In genomic region chr6:139657121-139657520, GRCh38 we compare ENCODE assay signal across 14 cellular contexts.
DNase-seq lines count a peak whose midpoint lies in the region; ATAC-seq and TF ChIP-seq lines count a peak whose summit lies in the region.
"Had no signal": no experiment of that assay in that cellular context is flagged by ENCODE, and none has a peak within 500 bp of the region (broad histone marks: within the 10 kb centered on the region; RNA-seq: fewer than 3 reads in every experiment).

No MANE protein-coding gene starts in this region.

- H3K4me3 Mint-ChIP-seq in chondrocyte (ENCODE audit: unreplicated experiment), result no peak overlapping the region
- H3K4me3 Mint-ChIP-seq in nephron progenitor cell, result no peak overlapping the region
- H3K4me3 Mint-ChIP-seq in osteocyte (ENCODE audit: unreplicated experiment), result no peak overlapping the region
- H3K4me3 Mint-ChIP-seq: B cell; CD4-positive, CD25-positive, alpha-beta regulatory T cell; CD8-positive, alpha-beta T cell; HFFc6 had no signal

- H3K9me3 Mint-ChIP-seq in chondrocyte (ENCODE audit: low read depth) (no peaks in the 10 kb centered on the region), nephron progenitor cell (peaks cover 12% of the 10 kb centered on the region), osteocyte (ENCODE audit: unreplicated experiment) (no peaks in the 10 kb centered on the region)
- H3K9me3 Mint-ChIP-seq: CD8-positive, alpha-beta T cell; HFFc6 had no signal

- H3K4me1 Mint-ChIP-seq in chondrocyte (ENCODE audit: low read depth) (peaks cover 24% of the 10 kb centered on the region), nephron progenitor cell (peaks cover 46% of the 10 kb centered on the region), osteocyte (ENCODE audit: unreplicated experiment) (peaks cover 30% of the 10 kb centered on the region)
- H3K4me1 Mint-ChIP-seq: B cell; CD4-positive, CD25-positive, alpha-beta regulatory T cell had no signal

- peak overlapping the region; percentile 38 for H3K27ac Mint-ChIP-seq in chondrocyte (ENCODE audit: unreplicated experiment)
- H3K27ac Mint-ChIP-seq in nephron progenitor cell, result peak overlapping the region; percentile 54
- H3K27ac Mint-ChIP-seq in osteocyte (ENCODE audit: unreplicated experiment), result peak overlapping the region; percentile 89
- H3K27ac Mint-ChIP-seq: B cell; CD4-positive, CD25-positive, alpha-beta regulatory T cell; CD8-positive, alpha-beta T cell; HFFc6 had no signal

- ATAC-seq in HG02973 (IDR thresholded peaks at IDR 0.05; ENCODE audit: unreplicated experiment), result no peak
- ATAC-seq: CD8-positive, alpha-beta T cell had no signal

- DNase-seq in chondrocyte (ENCODE audit: low spot score) (no peak), nephron progenitor cell (no peak), osteocyte (ENCODE audit: extremely low spot score, unreplicated experiment) (no peak), NCI-H2029 (lab: John Stamatoyannopoulos, UW) (no peak), erythroblast (lab: John Stamatoyannopoulos, UW) (no peak)
- DNase-seq: CD4-positive, CD25-positive, alpha-beta regulatory T cell; CD8-positive, alpha-beta T cell; DMS53; DMS79 treated with DMSO at 0.1 percent for 48 hours; GF-D8; GOT3; HFFc6 had no signal

- TF ChIP-seq CTCF in chondrocyte (IDR thresholded peaks at IDR 0.05) (no peak), nephron progenitor cell (IDR thresholded peaks at IDR 0.05) (no peak), osteocyte (IDR thresholded peaks at IDR 0.05) (no peak)

- H3K27me3 Mint-ChIP-seq in chondrocyte (ENCODE audit: low read depth), result no peaks in the 10 kb centered on the region
- no peaks in the 10 kb centered on the region for H3K27me3 Mint-ChIP-seq in nephron progenitor cell (ENCODE audit: low read depth, poor library complexity)
- no peaks in the 10 kb centered on the region for H3K27me3 Mint-ChIP-seq in osteocyte (ENCODE audit: unreplicated experiment)
- H3K27me3 Mint-ChIP-seq: B cell had no signal

- TF ChIP-seq POLR2A in erythroblast (IDR thresholded peaks at IDR 0.05; ENCODE audit: low read length), result no peak

- H3K36me3 Mint-ChIP-seq in chondrocyte (ENCODE audit: low read depth) (no peaks in the 10 kb centered on the region), nephron progenitor cell (ENCODE audit: low read depth) (peaks cover 4% of the 10 kb centered on the region), osteocyte (ENCODE audit: unreplicated experiment) (peaks cover 2% of the 10 kb centered on the region)
- H3K36me3 Mint-ChIP-seq: CD4-positive, CD25-positive, alpha-beta regulatory T cell; CD8-positive, alpha-beta T cell had no signal

Comparison
In these comparisons a context has a peak if more than half of its experiments do, and no peak if none do; other contexts are left out.
1. H3K27ac Mint-ChIP-seq: peak in every context shown above with its lines; median percentile 89 in osteocyte; 54 in nephron progenitor cell; 38 in chondrocyte.